ENCODE assay signal across 29 cellular contexts in the genomic region with DNA sequence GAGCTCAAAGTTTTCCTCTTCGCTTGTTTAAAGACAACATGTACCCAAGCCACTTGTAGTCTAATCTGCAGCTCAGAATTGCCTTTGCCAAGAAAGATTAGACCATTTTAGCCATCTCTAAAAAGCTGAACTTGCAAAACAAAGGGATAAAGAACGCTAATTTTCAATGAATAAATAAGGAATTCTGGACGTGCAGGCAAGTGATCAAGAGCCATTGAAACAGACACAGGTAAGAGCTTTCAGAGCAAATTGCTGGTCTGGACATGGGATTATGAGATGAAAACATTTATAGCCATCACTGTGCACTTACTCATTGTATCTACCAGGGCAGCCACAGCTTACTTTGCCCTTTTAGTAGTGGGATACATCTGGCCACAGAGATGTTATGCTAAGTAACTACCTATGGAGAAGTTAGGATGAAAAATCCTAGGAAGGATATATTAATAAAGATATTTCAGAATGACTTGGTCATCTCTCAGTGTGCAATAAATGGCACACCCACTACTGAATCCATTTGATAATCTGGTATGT. TPM values are rescaled to one million over a fixed set of nuclear protein-coding genes. Genes with fewer than 3 reads are reported as not detected.
"Had no signal": no experiment of that assay in that cellular context is flagged by ENCODE, and none has a peak within 500 bp of the region (broad histone marks: within the 10 kb centered on the region; RNA-seq: fewer than 3 reads in every experiment).

No MANE protein-coding gene starts in this region.

- H3K27ac ChIP-seq: breast epithelium, colonic mucosa, dorsolateral prefrontal cortex, esophagus muscularis mucosa, neutrophil, ovary, prostate gland, thoracic aorta, upper lobe of left lung had no signal

- ATAC-seq: activated T-cell treated with anti-CD3 and anti-CD28 coated beads, Interleukin-2, amount 50 U/mL, for 4 hours; effector memory CD8-positive, alpha-beta T cell; natural killer cell treated with Interleukin-12 subunit alpha and Interleukin-12 subunit beta and Interleukin-15 and Interleukin-18, amount 100 ng/mL, for 72 hours; sciatic nerve; stimulated activated naive B cell treated with anti-CD40 and anti-IgM and Interleukin-4, amounts not matched to agents 10 μg/mL and 1 μg/mL and 100 μg/mL, for 72 hours; T-helper 17 cell had no signal

- H3K36me3 ChIP-seq: breast epithelium, colonic mucosa, ovary, prostate gland, thoracic aorta, upper lobe of left lung had no signal

- H3K4me1 ChIP-seq: breast epithelium, colonic mucosa, esophagus muscularis mucosa, prostate gland, upper lobe of left lung had no signal

- H3K27me3 ChIP-seq: breast epithelium, colonic mucosa, dorsolateral prefrontal cortex, esophagus muscularis mucosa, neutrophil, ovary, upper lobe of left lung had no signal

- DNase-seq: activated B cell treated with CpG ODN at 0.5 μM for 24 hours; activated CD4-positive, alpha-beta T cell treated with anti-CD3 and anti-CD28 coated beads for 4 hours; activated CD4-positive, alpha-beta T cell treated with anti-CD3 and anti-CD28 coated beads, Interleukin-2, amount 50 U/mL, for 48 hours; activated CD8-positive, alpha-beta memory T cell treated with anti-CD3 and anti-CD28 coated beads, Interleukin-2, amount 50 U/mL, for 48 hours; activated naive CD4-positive, alpha-beta T cell treated with Interleukin-2 at 50 U/mL for 16 hours; activated naive CD8-positive, alpha-beta T cell treated with anti-CD3 and anti-CD28 coated beads for 36 hours; activated T-cell treated with anti-CD3 and anti-CD28 coated beads, Interleukin-2, amount 50 U/mL, for 4 hours; colonic mucosa; dorsolateral prefrontal cortex; effector memory CD8-positive, alpha-beta T cell; glutamatergic neuron; islet precursor cell; mammary epithelial cell; midbrain; ovary; small intestine; stimulated activated CD4-positive, alpha-beta T cell treated with anti-CD3 and anti-CD28 coated beads, Interleukin-2, amount 100 ng/mL, for 24 hours; stimulated activated naive B cell treated with anti-CD40 and anti-IgM and Interleukin-4, amounts not matched to agents 10 μg/mL and 1 μg/mL and 100 μg/mL, for 72 hours; T-helper 17 cell; upper lobe of left lung had no signal

- H3K9me3 ChIP-seq: breast epithelium, colonic mucosa, esophagus muscularis mucosa, neutrophil, ovary, prostate gland, thoracic aorta, upper lobe of left lung had no signal

- FAIRE-seq: astrocyte, frontal cortex, small intestine had no signal

- H3K4me3 ChIP-seq: breast epithelium, colonic mucosa, dorsolateral prefrontal cortex, esophagus muscularis mucosa, ovary, prostate gland, thoracic aorta, upper lobe of left lung had no signal

RNA-seq across cellular contexts. Expression of a gene that starts 44.4 kb away (rescaled TPM):
- total RNA-seq: activated naive CD8-positive, alpha-beta T cell treated with anti-CD3 and anti-CD28 coated beads for 36 hours; natural killer cell treated with Interleukin-12 subunit alpha and Interleukin-12 subunit beta and Interleukin-15 and Interleukin-18, amount 100 ng/mL, for 72 hours had no signal
